1 cellular context compared by ENCODE assay signal in the genomic region with DNA sequence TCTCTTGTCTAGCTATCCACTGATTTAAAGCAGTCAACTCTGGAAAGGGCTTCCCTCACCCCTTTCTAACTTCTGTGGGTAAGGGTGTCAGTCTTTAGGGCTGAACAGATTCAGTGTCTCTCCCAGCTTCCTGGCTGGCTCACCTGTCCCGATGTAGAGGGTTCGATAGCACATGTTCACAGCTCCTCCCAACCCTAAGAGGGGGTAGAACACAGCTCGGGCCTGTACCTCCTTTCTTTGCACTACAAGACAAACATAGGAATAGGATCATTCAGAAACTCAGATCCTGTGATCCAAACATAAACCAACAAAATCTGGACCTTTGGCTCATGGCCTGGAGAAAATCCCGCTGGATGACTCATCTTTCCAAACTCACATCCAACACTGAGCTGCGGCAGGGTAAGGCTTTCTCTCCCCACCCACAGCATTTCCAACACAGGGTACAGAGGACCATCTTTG.
TF ChIP-seq lines count a peak whose summit lies in the region.

No MANE protein-coding gene starts in this region.

TF ChIP-seq in HepG2, 621 proteins besides CTCF, POLR2A, EP300 and RAD21 (continued from another document):
- no peak for TF ChIP-seq KDM6A (CRISPR knock-in tag; IDR thresholded peaks at IDR 0.05; ENCODE audit: low read depth)
- TF ChIP-seq BHLHE40 (IDR thresholded peaks at IDR 0.05; ENCODE audit: low read length) = no peak
- TF ChIP-seq, protein P1, sequence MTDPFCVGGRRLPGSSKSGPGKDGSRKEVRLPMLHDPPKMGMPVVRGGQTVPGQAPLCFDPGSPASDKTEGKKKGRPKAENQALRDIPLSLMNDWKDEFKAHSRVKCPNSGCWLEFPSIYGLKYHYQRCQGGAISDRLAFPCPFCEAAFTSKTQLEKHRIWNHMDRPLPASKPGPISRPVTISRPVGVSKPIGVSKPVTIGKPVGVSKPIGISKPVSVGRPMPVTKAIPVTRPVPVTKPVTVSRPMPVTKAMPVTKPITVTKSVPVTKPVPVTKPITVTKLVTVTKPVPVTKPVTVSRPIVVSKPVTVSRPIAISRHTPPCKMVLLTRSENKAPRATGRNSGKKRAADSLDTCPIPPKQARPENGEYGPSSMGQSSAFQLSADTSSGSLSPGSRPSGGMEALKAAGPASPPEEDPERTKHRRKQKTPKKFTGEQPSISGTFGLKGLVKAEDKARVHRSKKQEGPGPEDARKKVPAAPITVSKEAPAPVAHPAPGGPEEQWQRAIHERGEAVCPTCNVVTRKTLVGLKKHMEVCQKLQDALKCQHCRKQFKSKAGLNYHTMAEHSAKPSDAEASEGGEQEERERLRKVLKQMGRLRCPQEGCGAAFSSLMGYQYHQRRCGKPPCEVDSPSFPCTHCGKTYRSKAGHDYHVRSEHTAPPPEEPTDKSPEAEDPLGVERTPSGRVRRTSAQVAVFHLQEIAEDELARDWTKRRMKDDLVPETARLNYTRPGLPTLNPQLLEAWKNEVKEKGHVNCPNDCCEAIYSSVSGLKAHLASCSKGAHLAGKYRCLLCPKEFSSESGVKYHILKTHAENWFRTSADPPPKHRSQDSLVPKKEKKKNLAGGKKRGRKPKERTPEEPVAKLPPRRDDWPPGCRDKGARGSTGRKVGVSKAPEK (CRISPR knock-in tag; IDR thresholded peaks at IDR 0.05; ENCODE audit: borderline replicate concordance) = no peak
- no peak for TF ChIP-seq NKX3-1 (CRISPR knock-in tag; IDR thresholded peaks at IDR 0.05)
- TF ChIP-seq ZFP36L2 (CRISPR knock-in tag; IDR thresholded peaks at IDR 0.05) = no peak
- TF ChIP-seq, protein P2, sequence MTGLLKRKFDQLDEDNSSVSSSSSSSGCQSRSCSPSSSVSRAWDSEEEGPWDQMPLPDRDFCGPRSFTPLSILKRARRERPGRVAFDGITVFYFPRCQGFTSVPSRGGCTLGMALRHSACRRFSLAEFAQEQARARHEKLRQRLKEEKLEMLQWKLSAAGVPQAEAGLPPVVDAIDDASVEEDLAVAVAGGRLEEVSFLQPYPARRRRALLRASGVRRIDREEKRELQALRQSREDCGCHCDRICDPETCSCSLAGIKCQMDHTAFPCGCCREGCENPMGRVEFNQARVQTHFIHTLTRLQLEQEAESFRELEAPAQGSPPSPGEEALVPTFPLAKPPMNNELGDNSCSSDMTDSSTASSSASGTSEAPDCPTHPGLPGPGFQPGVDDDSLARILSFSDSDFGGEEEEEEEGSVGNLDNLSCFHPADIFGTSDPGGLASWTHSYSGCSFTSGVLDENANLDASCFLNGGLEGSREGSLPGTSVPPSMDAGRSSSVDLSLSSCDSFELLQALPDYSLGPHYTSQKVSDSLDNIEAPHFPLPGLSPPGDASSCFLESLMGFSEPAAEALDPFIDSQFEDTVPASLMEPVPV (CRISPR knock-in tag; IDR thresholded peaks at IDR 0.05) = no peak
- TF ChIP-seq ZNF598 (CRISPR knock-in tag; IDR thresholded peaks at IDR 0.05; ENCODE audit: borderline replicate concordance) = no peak
- no peak for TF ChIP-seq PHF5A (CRISPR knock-in tag; IDR thresholded peaks at IDR 0.05; ENCODE audit: low read depth, unreplicated experiment)
- TF ChIP-seq, protein P3, sequence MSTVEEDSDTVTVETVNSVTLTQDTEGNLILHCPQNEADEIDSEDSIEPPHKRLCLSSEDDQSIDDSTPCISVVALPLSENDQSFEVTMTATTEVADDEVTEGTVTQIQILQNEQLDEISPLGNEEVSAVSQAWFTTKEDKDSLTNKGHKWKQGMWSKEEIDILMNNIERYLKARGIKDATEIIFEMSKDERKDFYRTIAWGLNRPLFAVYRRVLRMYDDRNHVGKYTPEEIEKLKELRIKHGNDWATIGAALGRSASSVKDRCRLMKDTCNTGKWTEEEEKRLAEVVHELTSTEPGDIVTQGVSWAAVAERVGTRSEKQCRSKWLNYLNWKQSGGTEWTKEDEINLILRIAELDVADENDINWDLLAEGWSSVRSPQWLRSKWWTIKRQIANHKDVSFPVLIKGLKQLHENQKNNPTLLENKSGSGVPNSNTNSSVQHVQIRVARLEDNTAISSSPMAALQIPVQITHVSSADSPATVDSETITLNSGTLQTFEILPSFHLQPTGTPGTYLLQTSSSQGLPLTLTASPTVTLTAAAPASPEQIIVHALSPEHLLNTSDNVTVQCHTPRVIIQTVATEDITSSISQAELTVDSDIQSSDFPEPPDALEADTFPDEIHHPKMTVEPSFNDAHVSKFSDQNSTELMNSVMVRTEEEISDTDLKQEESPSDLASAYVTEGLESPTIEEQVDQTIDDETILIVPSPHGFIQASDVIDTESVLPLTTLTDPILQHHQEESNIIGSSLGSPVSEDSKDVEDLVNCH (CRISPR knock-in tag; IDR thresholded peaks at IDR 0.05) = no peak
- no peak for TF ChIP-seq ZNF496 (CRISPR knock-in tag; IDR thresholded peaks at IDR 0.05; ENCODE audit: insufficient replicate concordance)
- TF ChIP-seq, protein P4, sequence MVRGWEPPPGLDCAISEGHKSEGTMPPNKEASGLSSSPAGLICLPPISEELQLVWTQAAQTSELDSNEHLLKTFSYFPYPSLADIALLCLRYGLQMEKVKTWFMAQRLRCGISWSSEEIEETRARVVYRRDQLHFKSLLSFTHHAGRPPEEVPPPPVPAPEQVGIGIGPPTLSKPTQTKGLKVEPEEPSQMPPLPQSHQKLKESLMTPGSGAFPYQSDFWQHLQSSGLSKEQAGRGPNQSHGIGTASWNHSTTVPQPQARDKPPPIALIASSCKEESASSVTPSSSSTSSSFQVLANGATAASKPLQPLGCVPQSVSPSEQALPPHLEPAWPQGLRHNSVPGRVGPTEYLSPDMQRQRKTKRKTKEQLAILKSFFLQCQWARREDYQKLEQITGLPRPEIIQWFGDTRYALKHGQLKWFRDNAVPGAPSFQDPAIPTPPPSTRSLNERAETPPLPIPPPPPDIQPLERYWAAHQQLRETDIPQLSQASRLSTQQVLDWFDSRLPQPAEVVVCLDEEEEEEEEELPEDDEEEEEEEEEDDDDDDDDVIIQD (CRISPR knock-in tag; IDR thresholded peaks at IDR 0.05; ENCODE audit: low read depth) = 0 out of 2 replicates have a peak, but pooled peaks have one; percentile 57
- no peak for TF ChIP-seq FIP1L1 (IDR thresholded peaks at IDR 0.05; ENCODE audit: borderline replicate concordance, insufficient read depth, low read depth, low read length)
- TF ChIP-seq ZNF652 (CRISPR knock-in tag; IDR thresholded peaks at IDR 0.05; ENCODE audit: borderline replicate concordance, low read depth) = no peak
- TF ChIP-seq ZNF10 (CRISPR knock-in tag; IDR thresholded peaks at IDR 0.05; ENCODE audit: borderline replicate concordance, low read depth) = no peak
- no peak for TF ChIP-seq ZFYVE20 (CRISPR knock-in tag; IDR thresholded peaks at IDR 0.05; ENCODE audit: borderline replicate concordance, low read depth)
- TF ChIP-seq, protein P5, sequence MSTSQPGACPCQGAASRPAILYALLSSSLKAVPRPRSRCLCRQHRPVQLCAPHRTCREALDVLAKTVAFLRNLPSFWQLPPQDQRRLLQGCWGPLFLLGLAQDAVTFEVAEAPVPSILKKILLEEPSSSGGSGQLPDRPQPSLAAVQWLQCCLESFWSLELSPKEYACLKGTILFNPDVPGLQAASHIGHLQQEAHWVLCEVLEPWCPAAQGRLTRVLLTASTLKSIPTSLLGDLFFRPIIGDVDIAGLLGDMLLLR (CRISPR knock-in tag; IDR thresholded peaks at IDR 0.05) = no peak
- no peak for TF ChIP-seq NFIB (CRISPR knock-in tag; IDR thresholded peaks at IDR 0.05; ENCODE audit: borderline replicate concordance)
- TF ChIP-seq SALL1 (CRISPR knock-in tag; IDR thresholded peaks at IDR 0.05) = peak; percentile 44; the same call in 1 of the 2 replicates
- TF ChIP-seq FOSL1 (CRISPR knock-in tag; IDR thresholded peaks at IDR 0.05; ENCODE audit: borderline replicate concordance) = peak; percentile 79; the same call in 1 of the 2 replicates
